ENCODE assay signal across 9 cellular contexts in the genomic region with DNA sequence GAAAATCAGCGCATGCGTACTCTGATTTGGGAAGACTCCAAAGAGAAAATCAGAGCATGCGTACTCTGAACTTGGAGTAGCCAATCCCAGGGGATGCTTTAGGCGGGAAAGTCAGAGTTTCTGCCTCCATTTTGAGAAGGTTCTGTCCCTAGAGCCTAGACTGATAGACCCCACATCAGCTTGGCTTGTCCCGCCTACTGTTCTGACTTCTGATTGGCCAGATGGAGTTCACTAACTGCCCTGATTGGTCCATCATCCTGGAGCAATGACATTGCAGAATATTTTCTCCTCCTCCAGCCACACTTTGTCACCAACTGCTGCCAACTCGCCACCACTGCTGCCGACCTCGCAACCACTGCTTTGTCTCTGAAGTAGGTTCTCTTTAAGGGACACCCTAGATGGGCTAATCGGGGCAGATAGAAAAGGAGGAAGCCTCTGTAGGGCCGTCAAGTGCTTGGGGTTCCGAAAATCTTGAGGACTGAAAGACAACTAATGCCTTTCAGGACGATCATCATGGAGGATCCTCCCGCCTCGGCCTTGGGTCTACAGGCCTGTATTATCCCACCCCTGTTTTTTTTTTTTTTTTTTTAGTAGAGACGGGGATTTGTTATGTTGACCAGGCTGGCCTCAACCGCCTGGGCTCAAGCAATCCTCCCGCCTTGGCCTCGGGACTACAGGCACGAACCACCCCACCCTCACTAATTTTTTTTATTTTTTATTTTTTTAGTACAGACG. TPM values are rescaled to one million over a fixed set of nuclear protein-coding genes. Genes with fewer than 3 reads are reported as not detected.
"Had no signal": no experiment of that assay in that cellular context is flagged by ENCODE, and none has a peak within 500 bp of the region (broad histone marks: within the 10 kb centered on the region; RNA-seq: fewer than 3 reads in every experiment).

A gene with protein sequence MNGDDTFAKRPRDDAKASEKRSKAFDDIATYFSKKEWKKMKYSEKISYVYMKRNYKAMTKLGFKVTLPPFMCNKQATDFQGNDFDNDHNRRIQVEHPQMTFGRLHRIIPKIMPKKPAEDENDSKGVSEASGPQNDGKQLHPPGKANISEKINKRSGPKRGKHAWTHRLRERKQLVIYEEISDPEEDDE (plus strand): TSS at position 331 of the 735 bp plus-strand sequence. CDS start 1,850 bp downstream, outside the sequence.

RNA-seq across cellular contexts. Expression of the gene that starts here (rescaled TPM):
- total RNA-seq: HepG2, HT-29, IMR-90, NCI-H460, PC-9, Peyer's patch, Right ventricle myocardium superior, SJCRH30, T-helper 17 cell had no signal
- polyA plus RNA-seq: HepG2, IMR-90 had no signal
